ENCODE assay signal across 1 cellular context in genomic region chr7:151684408-151685175, GRCh38.
TF ChIP-seq lines count a peak whose summit lies in the region.

No MANE protein-coding gene starts in this region.

TF ChIP-seq in H1, 55 proteins besides CTCF, POLR2A, EP300 and RAD21 (continued from another document):
- TF ChIP-seq SIN3A (conservative IDR thresholded peaks at IDR 0.05 in 1 of 2, IDR thresholded peaks at IDR 0.05 in 1 of 2; ENCODE audit: low read depth in 1 of 2, low read length in 2 of 2) (no peak), SP4 (IDR thresholded peaks at IDR 0.05; ENCODE audit: low read length) (no peak), NRF1 (IDR thresholded peaks at IDR 0.05; ENCODE audit: low read depth, low read length) (no peak), CBX5 (IDR thresholded peaks at IDR 0.05; ENCODE audit: low read depth, low read length) (no peak), SAP30 (IDR thresholded peaks at IDR 0.05; ENCODE audit: insufficient read depth, insufficient replicate concordance, low read length) (no peak), YY1 (IDR thresholded peaks at IDR 0.05; ENCODE audit: low read depth, low read length) (no peak), POU5F1 (IDR thresholded peaks at IDR 0.05; ENCODE audit: low read depth, low read length) (no peak), JUND (IDR thresholded peaks at IDR 0.05; ENCODE audit: low read length) (no peak), ATF2 (IDR thresholded peaks at IDR 0.05; ENCODE audit: low read length) (no peak), TAF1 (IDR thresholded peaks at IDR 0.05; ENCODE audit: low read depth, low read length) (no peak)
